Comparison of ENCODE assay signal across 27 cellular contexts in the genomic region with DNA sequence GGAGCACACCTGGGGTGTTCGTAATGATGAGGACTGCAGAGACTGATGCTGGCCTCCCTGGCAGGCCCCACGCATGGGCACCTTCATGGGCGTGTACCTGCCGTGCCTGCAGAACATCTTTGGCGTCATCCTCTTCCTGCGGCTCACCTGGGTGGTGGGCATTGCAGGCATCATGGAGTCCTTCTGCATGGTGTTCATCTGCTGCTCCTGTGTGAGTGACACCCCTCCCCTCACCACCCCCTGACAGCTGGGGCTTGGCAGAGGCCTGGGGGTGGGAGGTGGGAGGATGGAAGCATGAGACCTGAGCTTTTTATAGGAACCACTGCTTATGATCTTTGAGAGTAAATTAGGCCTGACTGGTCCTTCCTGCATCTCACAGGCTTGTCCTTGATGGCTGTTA. TPM values are rescaled to one million over a fixed set of nuclear protein-coding genes. Genes with fewer than 3 reads are reported as not detected.
"Had no signal": no experiment of that assay in that cellular context is flagged by ENCODE, and none has a peak within 500 bp of the region (broad histone marks: within the 10 kb centered on the region; RNA-seq: fewer than 3 reads in every experiment).

No MANE protein-coding gene starts in this region.

- H3K27ac ChIP-seq: left lung, pancreas, right atrium auricular region, right lobe of liver, stomach, testis, thyroid gland, transverse colon, upper lobe of left lung had no signal

- H3K4me1 ChIP-seq: pancreas, right lobe of liver had no signal

- H3K36me3 ChIP-seq: left lung, pancreas, right atrium auricular region, right lobe of liver, stomach, thyroid gland, transverse colon, upper lobe of left lung had no signal

- H3K9me3 ChIP-seq: left lung, pancreas, right atrium auricular region, right lobe of liver, stomach, testis, thyroid gland, transverse colon, upper lobe of left lung had no signal

- H3K27me3 ChIP-seq: testis, thyroid gland had no signal

- H3K4me3 ChIP-seq: left lung, lung, pancreas, right atrium auricular region, right lobe of liver, smooth muscle cell, stomach, testis, thyroid gland, transverse colon, upper lobe of left lung had no signal

- DNase-seq: immature natural killer cell; kidney; left colon; left lung; mesendoderm; naive thymus-derived CD4-positive, alpha-beta T cell; pancreas; right lobe of liver; stimulated activated CD4-positive, alpha-beta T cell treated with anti-CD3 and anti-CD28 coated beads, Interleukin-2, amount 100 ng/mL, for 24 hours; stimulated activated CD4-positive, alpha-beta T cell treated with anti-CD3 and anti-CD28 coated beads, Interleukin-4, amount 100 ng/mL, for 1 hour; stimulated activated naive B cell treated with anti-CD40 and anti-IgM and Interleukin-4, amounts not matched to agents 10 μg/mL and 1 μg/mL and 100 μg/mL, for 72 hours; stimulated activated naive CD8-positive, alpha-beta T cell treated with anti-CD3 and anti-CD28 coated beads, Interleukin-15, Interleukin-2, amounts not matched to agents 100 U/mL and 50 U/mL, for 24 hours; stomach; testis; thyroid gland; transverse colon; upper lobe of left lung had no signal

RNA-seq across cellular contexts. Expression of gene SLC12A5, which starts 6.7 kb away (rescaled TPM):
- total RNA-seq: lower leg skin; myocyte; naive thymus-derived CD4-positive, alpha-beta T cell; natural killer cell treated with Interleukin-12 subunit alpha and Interleukin-12 subunit beta and Interleukin-15 and Interleukin-18, amount 100 ng/mL, for 72 hours; right atrium auricular region; skeletal muscle tissue; transverse colon had no signal

RNA-seq across cellular contexts. Expression of gene MMP9, which starts 27.0 kb away (rescaled TPM):
- total RNA-seq: mesothelial cell of epicardium, myocyte, pulmonary artery endothelial cell, renal cortical epithelial cell had no signal
